22 cellular contexts compared by ENCODE assay signal in genomic region chr3:150269526-150269925, GRCh38.
"Had no signal": no experiment of that assay in that cellular context is flagged by ENCODE, and none has a peak within 500 bp of the region (broad histone marks: within the 10 kb centered on the region; RNA-seq: fewer than 3 reads in every experiment).

No MANE protein-coding gene starts in this region.

- H3K4me2 ChIP-seq: neural progenitor cell had no signal

- H3K27ac ChIP-seq: dorsolateral prefrontal cortex, neural progenitor cell, ovary, right atrium auricular region, stomach, thoracic aorta had no signal

- H3K36me3 ChIP-seq: neural progenitor cell, ovary, right atrium auricular region, stomach, thoracic aorta had no signal

- H3K9me3 Mint-ChIP-seq: natural killer cell, neural progenitor cell had no signal

- H3K27me3 ChIP-seq: neural progenitor cell, ovary, right atrium auricular region, stomach had no signal

- H3K9ac ChIP-seq: neural progenitor cell had no signal

- H3K4me3 ChIP-seq: dorsolateral prefrontal cortex, mucosa of descending colon, neural progenitor cell, ovary, right atrium auricular region, stomach, thoracic aorta had no signal

- ATAC-seq: left ventricle myocardium superior, natural killer cell had no signal

- DNase-seq: cortex of kidney; dorsolateral prefrontal cortex; effector CD8-positive, alpha-beta T cell; foreskin melanocyte; head of caudate nucleus; hippocampal formation; left colon; left ventricle myocardium superior; mesendoderm; natural killer cell; nucleus accumbens; ovary; stimulated activated CD4-positive, alpha-beta T cell treated with anti-CD3 and anti-CD28 coated beads, Interleukin-12 subunit alpha, Interleukin-12 subunit beta, amount 100 ng/mL, for 4 hours; stimulated activated naive CD4-positive, alpha-beta T cell; stomach; substantia nigra; trophoblast cell had no signal

- H3K4me1 Mint-ChIP-seq: natural killer cell had no signal

- H3K27ac Mint-ChIP-seq: natural killer cell, neural progenitor cell had no signal

- H3K9me3 ChIP-seq: mucosa of descending colon, ovary, right atrium auricular region, stomach, thoracic aorta had no signal

- H3K4me3 Mint-ChIP-seq: natural killer cell, neural progenitor cell had no signal

- FAIRE-seq: small intestine had no signal

- H3K4me1 ChIP-seq: neural progenitor cell, right atrium auricular region had no signal

- H3K36me3 Mint-ChIP-seq: natural killer cell, neural progenitor cell had no signal
